In genomic region chr9:72137697-72138365, GRCh38 we compare ENCODE assay signal across 34 cellular contexts. TPM values are rescaled to one million over a fixed set of nuclear protein-coding genes. Genes with fewer than 3 reads are reported as not detected.
"Had no signal": no experiment of that assay in that cellular context is flagged by ENCODE, and none has a peak within 500 bp of the region (broad histone marks: within the 10 kb centered on the region; RNA-seq: fewer than 3 reads in every experiment).

No MANE protein-coding gene starts in this region.

- DNase-seq: activated CD4-positive, alpha-beta memory T cell treated with anti-CD3 and anti-CD28 coated beads for 36 hours; activated CD4-positive, alpha-beta T cell treated with anti-CD3 and anti-CD28 coated beads for 36 hours; activated CD4-positive, alpha-beta T cell treated with anti-CD3 and anti-CD28 coated beads, Interleukin-2, amount 10 ng/mL, durations not matched to agents 24 days and 14 days; activated CD4-positive, CD25-positive, alpha-beta regulatory T cell; activated CD4-positive, CD25-positive, alpha-beta regulatory T cell treated with anti-CD3 and anti-CD28 coated beads, Interleukin-2, amount 50 U/mL, for 72 hours; activated CD8-positive, alpha-beta memory T cell treated with anti-CD3 and anti-CD28 coated beads, Interleukin-2, amount 10 ng/mL, durations not matched to agents 7 days and 5 days; activated CD8-positive, alpha-beta memory T cell treated with anti-CD3 and anti-CD28 coated beads, Interleukin-2, amount 50 U/mL, for 4 hours; activated CD8-positive, alpha-beta T cell treated with anti-CD3 and anti-CD28 coated beads, Interleukin-2, amount 10 ng/mL, durations not matched to agents 7 days and 5 days; activated effector memory CD4-positive, alpha-beta T cell treated with anti-CD3 and anti-CD28 coated beads, Interleukin-2, amount 50 U/mL, for 16 hours; activated naive CD4-positive, alpha-beta T cell treated with anti-CD3 and anti-CD28 coated beads for 36 hours; activated naive CD8-positive, alpha-beta T cell treated with anti-CD3 and anti-CD28 coated beads for 36 hours; activated naive CD8-positive, alpha-beta T cell treated with anti-CD3 and anti-CD28 coated beads, Interleukin-2, amount 50 U/mL, for 24 hours; activated T-cell treated with anti-CD3 and anti-CD28 coated beads, Interleukin-2, amount 50 U/mL, for 1 hour; activated T-cell treated with anti-CD3 and anti-CD28 coated beads, Interleukin-2, amount 50 U/mL, for 48 hours; adrenal gland; amygdala; aorta; body of pancreas; caudate nucleus; cortex of kidney; dermis blood vessel endothelial cell; effector CD8-positive, alpha-beta T cell; esophagus squamous epithelium; foreskin melanocyte; head of caudate nucleus; T-helper 2 cell had no signal

- H3K4me3 ChIP-seq: adrenal gland, body of pancreas, esophagus squamous epithelium, gastroesophageal sphincter had no signal

- H3K36me3 ChIP-seq: adrenal gland, esophagus squamous epithelium, gastroesophageal sphincter had no signal

- H3K9me3 ChIP-seq: adrenal gland, body of pancreas, esophagus squamous epithelium had no signal

- H3K4me1 ChIP-seq: adrenal gland, esophagus squamous epithelium, gastroesophageal sphincter had no signal

- H3K27ac ChIP-seq: adrenal gland, body of pancreas, epithelial cell of prostate, esophagus squamous epithelium, gastroesophageal sphincter had no signal

- FAIRE-seq: colon, endometrium, endothelial cell of umbilical vein had no signal

- H3K27me3 ChIP-seq: adrenal gland, body of pancreas, esophagus squamous epithelium, gastroesophageal sphincter had no signal

- ATAC-seq: activated CD4-positive, alpha-beta T cell treated with anti-CD3 and anti-CD28 coated beads for 36 hours; activated CD8-positive, alpha-beta memory T cell treated with anti-CD3 and anti-CD28 coated beads, Interleukin-2, amount 10 ng/mL, durations not matched to agents 7 days and 5 days; activated CD8-positive, alpha-beta T cell treated with anti-CD3 and anti-CD28 coated beads, Interleukin-2, amount 10 ng/mL, durations not matched to agents 7 days and 5 days; activated naive CD8-positive, alpha-beta T cell treated with anti-CD3 and anti-CD28 coated beads, Interleukin-2, amount 50 U/mL, for 24 hours; body of pancreas; gastroesophageal sphincter had no signal

RNA-seq across cellular contexts. Expression of gene GDA, which starts 11.4 kb away (rescaled TPM):
- total RNA-seq: activated CD4-positive, alpha-beta memory T cell treated with anti-CD3 and anti-CD28 coated beads for 36 hours; activated CD4-positive, alpha-beta T cell treated with anti-CD3 and anti-CD28 coated beads for 36 hours; activated CD4-positive, alpha-beta T cell treated with anti-CD3 and anti-CD28 coated beads, Interleukin-2, amount 10 ng/mL, durations not matched to agents 24 days and 14 days; activated CD8-positive, alpha-beta memory T cell treated with anti-CD3 and anti-CD28 coated beads for 36 hours; activated CD8-positive, alpha-beta memory T cell treated with anti-CD3 and anti-CD28 coated beads, Interleukin-2, amount 10 ng/mL, durations not matched to agents 7 days and 5 days; activated CD8-positive, alpha-beta T cell treated with anti-CD3 and anti-CD28 coated beads, Interleukin-2, amount 10 ng/mL, durations not matched to agents 7 days and 5 days; activated naive CD4-positive, alpha-beta T cell treated with anti-CD3 and anti-CD28 coated beads for 36 hours; activated naive CD8-positive, alpha-beta T cell treated with anti-CD3 and anti-CD28 coated beads for 36 hours; activated T-helper 1 cell treated with anti-CD3 and anti-CD28 coated beads, Interleukin-12 subunit alpha, Interleukin-12 subunit beta, Interleukin-2, Interleukin-4 antibody, amounts not matched to agents 30 ng/mL and 10 ng/mL and 1 ng/mL, durations not matched to agents 14 hours and 24 hours and 36 hours; aorta; endothelial cell of umbilical vein; fibroblast of lung; gastroesophageal sphincter had no signal
- polyA plus RNA-seq: endothelial cell of umbilical vein, fibroblast of lung had no signal
